18 cellular contexts compared by ENCODE assay signal in genomic region chr18:75109001-75109400, GRCh38.
DNase-seq lines count a peak whose midpoint lies in the region; ATAC-seq and TF ChIP-seq lines count a peak whose summit lies in the region.
"Had no signal": no experiment of that assay in that cellular context is flagged by ENCODE, and none has a peak within 500 bp of the region (broad histone marks: within the 10 kb centered on the region; RNA-seq: fewer than 3 reads in every experiment).

No MANE protein-coding gene starts in this region.

- H3K36me3 Mint-ChIP-seq in nephron progenitor cell (ENCODE audit: low read depth): no peaks in the 10 kb centered on the region
- H3K36me3 Mint-ChIP-seq in activated T-cell treated with anti-CD3 and anti-CD28 coated beads, Interleukin-2, amount 50 U/mL, for 4 hours (ENCODE audit: insufficient read depth): no peaks in the 10 kb centered on the region
- H3K36me3 Mint-ChIP-seq in activated CD8-positive, alpha-beta T cell treated with anti-CD3 and anti-CD28 coated beads, Interleukin-2, amount 10 ng/mL, durations not matched to agents 7 days and 5 days (ENCODE audit: low read depth): no peaks in the 10 kb centered on the region
- H3K36me3 Mint-ChIP-seq: CD4-positive, alpha-beta memory T cell had no signal

- H3K4me3 Mint-ChIP-seq in nephron progenitor cell: peak overlapping the region; percentile 51
- no peak overlapping the region for H3K4me3 Mint-ChIP-seq in activated T-cell treated with anti-CD3 and anti-CD28 coated beads, Interleukin-2, amount 50 U/mL, for 4 hours
- H3K4me3 Mint-ChIP-seq in activated CD8-positive, alpha-beta T cell treated with anti-CD3 and anti-CD28 coated beads, Interleukin-2, amount 10 ng/mL, durations not matched to agents 7 days and 5 days: no peak overlapping the region
- H3K4me3 Mint-ChIP-seq: CD4-positive, alpha-beta memory T cell; GM23338; HFFc6 had no signal

- CTCF ChIA-PET in activated CD8-positive, alpha-beta T cell treated with anti-CD3 and anti-CD28 coated beads, Interleukin-2, amount 10 ng/mL, durations not matched to agents 7 days and 5 days (lab: Charles Lee): no interaction called here

- no peak overlapping the region for H3K27ac ChIP-seq in coronary artery

- POLR2A ChIA-PET in activated CD8-positive, alpha-beta T cell treated with anti-CD3 and anti-CD28 coated beads, Interleukin-2, amount 10 ng/mL, durations not matched to agents 7 days and 5 days (lab: Charles Lee): no interaction called here

- H3K27ac Mint-ChIP-seq in nephron progenitor cell: peak overlapping the region; percentile 91
- no peak overlapping the region for H3K27ac Mint-ChIP-seq in activated CD8-positive, alpha-beta T cell treated with anti-CD3 and anti-CD28 coated beads, Interleukin-2, amount 10 ng/mL, durations not matched to agents 7 days and 5 days
- H3K27ac Mint-ChIP-seq: GM23338, HFFc6 had no signal

- DNase-seq in coronary artery (ENCODE audit: low spot score): peak; percentile 26
- peak; percentile 29 for DNase-seq in islet precursor cell
- DNase-seq in nephron progenitor cell: no peak
- DNase-seq in stimulated activated CD8-positive, alpha-beta memory T cell treated with anti-CD3 and anti-CD28 coated beads, Interleukin-4, amount 100 ng/mL, for 48 hours: peak; percentile 7
- no peak for DNase-seq in activated T-cell treated with anti-CD3 and anti-CD28 coated beads, Interleukin-2, amount 50 U/mL, for 4 hours
- no peak for DNase-seq in activated CD8-positive, alpha-beta T cell treated with anti-CD3 and anti-CD28 coated beads, Interleukin-2, amount 10 ng/mL, durations not matched to agents 7 days and 5 days
- DNase-seq: C1 segment of cervical spinal cord; Calu3; CD4-positive, alpha-beta memory T cell; COR-L47; DMS53; DMS79 treated with DMSO at 0.1 percent for 48 hours; GF-D8; HFFc6 had no signal

- no peak for TF ChIP-seq CTCF in coronary artery (IDR thresholded peaks at IDR 0.05)
- no peak for TF ChIP-seq CTCF in nephron progenitor cell (IDR thresholded peaks at IDR 0.05)

- ATAC-seq in GM18502 (IDR thresholded peaks at IDR 0.05; ENCODE audit: poor library complexity, unreplicated experiment) (no peak), HG02588 (IDR thresholded peaks at IDR 0.05; ENCODE audit: unreplicated experiment) (no peak)
- ATAC-seq in activated T-cell treated with anti-CD3 and anti-CD28 coated beads, Interleukin-2, amount 50 U/mL, for 4 hours: no peak
- no peak for ATAC-seq in activated CD8-positive, alpha-beta T cell treated with anti-CD3 and anti-CD28 coated beads, Interleukin-2, amount 10 ng/mL, durations not matched to agents 7 days and 5 days
- ATAC-seq: GM23338 had no signal

- H3K27me3 Mint-ChIP-seq in nephron progenitor cell (ENCODE audit: low read depth, poor library complexity): peaks cover 2% of the 10 kb centered on the region
- H3K27me3 Mint-ChIP-seq in activated T-cell treated with anti-CD3 and anti-CD28 coated beads, Interleukin-2, amount 50 U/mL, for 4 hours (ENCODE audit: low read depth): peaks cover 2% of the 10 kb centered on the region
- no peaks in the 10 kb centered on the region for H3K27me3 Mint-ChIP-seq in activated CD8-positive, alpha-beta T cell treated with anti-CD3 and anti-CD28 coated beads, Interleukin-2, amount 10 ng/mL, durations not matched to agents 7 days and 5 days (ENCODE audit: low read depth)

- H3K4me1 Mint-ChIP-seq in nephron progenitor cell: peaks cover 39% of the 10 kb centered on the region
- no peaks in the 10 kb centered on the region for H3K4me1 Mint-ChIP-seq in activated T-cell treated with anti-CD3 and anti-CD28 coated beads, Interleukin-2, amount 50 U/mL, for 4 hours (ENCODE audit: low read depth)
- H3K4me1 Mint-ChIP-seq in activated CD8-positive, alpha-beta T cell treated with anti-CD3 and anti-CD28 coated beads, Interleukin-2, amount 10 ng/mL, durations not matched to agents 7 days and 5 days (ENCODE audit: low read depth): no peaks in the 10 kb centered on the region
- H3K4me1 Mint-ChIP-seq: CD4-positive, alpha-beta memory T cell had no signal

- no peak overlapping the region for H3K4me3 ChIP-seq in coronary artery
- H3K4me3 ChIP-seq: GM23338, HAP-1 had no signal

- H3K9me3 Mint-ChIP-seq in nephron progenitor cell: no peaks in the 10 kb centered on the region
- no peaks in the 10 kb centered on the region for H3K9me3 Mint-ChIP-seq in activated T-cell treated with anti-CD3 and anti-CD28 coated beads, Interleukin-2, amount 50 U/mL, for 4 hours
- no peaks in the 10 kb centered on the region for H3K9me3 Mint-ChIP-seq in activated CD8-positive, alpha-beta T cell treated with anti-CD3 and anti-CD28 coated beads, Interleukin-2, amount 10 ng/mL, durations not matched to agents 7 days and 5 days (ENCODE audit: insufficient read depth)
- H3K9me3 Mint-ChIP-seq: CD4-positive, alpha-beta memory T cell; GM23338; HFFc6 had no signal

Comparison
In these comparisons a context has a peak if more than half of its experiments do, and no peak if none do; other contexts are left out.
1. DNase-seq: peak in coronary artery (single experiment), islet precursor cell (single experiment) and stimulated activated CD8-positive, alpha-beta memory T cell treated with anti-CD3 and anti-CD28 coated beads, Interleukin-4, amount 100 ng/mL, for 48 hours (single experiment); none in nephron progenitor cell (single experiment), activated T-cell treated with anti-CD3 and anti-CD28 coated beads, Interleukin-2, amount 50 U/mL, for 4 hours (single experiment) and activated CD8-positive, alpha-beta T cell treated with anti-CD3 and anti-CD28 coated beads, Interleukin-2, amount 10 ng/mL, durations not matched to agents 7 days and 5 days (single experiment).